In genomic region chr6:1765160-1765900, GRCh38 we compare ENCODE assay signal across 24 cellular contexts.
DNase-seq lines count a peak whose midpoint lies in the region; ATAC-seq and TF ChIP-seq lines count a peak whose summit lies in the region.
"Had no signal": no experiment of that assay in that cellular context is flagged by ENCODE, and none has a peak within 500 bp of the region (broad histone marks: within the 10 kb centered on the region; RNA-seq: fewer than 3 reads in every experiment).

No MANE protein-coding gene starts in this region.

- H3K36me3 Mint-ChIP-seq in H9 (ENCODE audit: insufficient read depth in 1 of 3, low read depth in 3 of 3): no peaks in the 10 kb centered on the region

- H3K9me3 ChIP-seq in right cardiac atrium (ENCODE audit: control insufficient read depth, low read length): no peaks in the 10 kb centered on the region
- no peaks in the 10 kb centered on the region for H3K9me3 ChIP-seq in left ventricle myocardium inferior (replicated peaks)
- H3K9me3 ChIP-seq in thoracic aorta: no peaks in the 10 kb centered on the region
- H3K9me3 ChIP-seq in H9 (ENCODE audit: control insufficient read depth, low read depth, low read length): no peaks in the 10 kb centered on the region
- H3K9me3 ChIP-seq: SJSA1 had no signal

- H2BK120ac ChIP-seq in mesendoderm (ENCODE audit: low read depth, low read length) (no peak overlapping the region), H9 (ENCODE audit: low read depth, low read length, poor library complexity, severe bottlenecking) (no peak overlapping the region)

- intact Hi-C loops in right cardiac atrium (cut with DNase I) (no loop called here), left ventricle myocardium inferior (cut with micrococcal nuclease) (no loop called here)

- H4K5ac ChIP-seq in mesendoderm (ENCODE audit: low read length): peak overlapping the region; percentile 54
- no peak overlapping the region for H4K5ac ChIP-seq in H9 (ENCODE audit: insufficient read length, low read depth, low read length)

- no peaks in the 10 kb centered on the region for H3K9me3 Mint-ChIP-seq in H9
- H3K9me3 Mint-ChIP-seq: CD4-positive, alpha-beta memory T cell; HFFc6 had no signal

- H3T11ph ChIP-seq in H9 (ENCODE audit: low read length): no peak overlapping the region

- no peak overlapping the region for H3K14ac ChIP-seq in H9 (ENCODE audit: insufficient read depth, low read length)

- ATAC-seq in right cardiac atrium: peak; percentile 72 to 88
- no peak for ATAC-seq in thoracic aorta (ENCODE audit: insufficient number of reproducible peaks, low FRiP score, low read depth)
- ATAC-seq: PC-3 had no signal

- no peaks in the 10 kb centered on the region for H4K20me1 ChIP-seq in H9 (ENCODE audit: control insufficient read depth, insufficient read depth, insufficient read length)

- no peak overlapping the region for H2BK12ac ChIP-seq in H9 (ENCODE audit: insufficient read length, low read depth, low read length)

- H3K23me2 ChIP-seq in H9 (ENCODE audit: insufficient read length, low read depth, low read length, poor library complexity, severe bottlenecking): no peaks in the 10 kb centered on the region

- H3K4me1 ChIP-seq in right cardiac atrium (ENCODE audit: control insufficient read depth, insufficient read depth, low read length) (peaks cover 15% of the 10 kb centered on the region), left ventricle myocardium inferior (peaks cover 33% of the 10 kb centered on the region), mesendoderm (ENCODE audit: control insufficient read depth, low read depth, low read length) (peaks cover 4% of the 10 kb centered on the region), thoracic aorta (ENCODE audit: control insufficient read depth in 1 of 2, low read depth in 2 of 2) (peaks cover 20 to 43% of the 10 kb centered on the region in 2 donors), H9 (ENCODE audit: insufficient read depth, low read length) (no peaks in the 10 kb centered on the region)

- no peaks in the 10 kb centered on the region for H3K27me3 Mint-ChIP-seq in H9 (ENCODE audit: low read depth)
- H3K27me3 Mint-ChIP-seq: CD4-positive, alpha-beta memory T cell had no signal

- H2AFZ ChIP-seq in H9 (ENCODE audit: low read length): no peak overlapping the region

- H2AK5ac ChIP-seq in mesendoderm (ENCODE audit: low read length) (no peak overlapping the region), H9 (ENCODE audit: insufficient read length, low read length) (no peak overlapping the region)

- H2BK20ac ChIP-seq in H9 (ENCODE audit: low read depth, low read length, poor library complexity, severe bottlenecking): no peak overlapping the region

- H4K8ac ChIP-seq in mesendoderm (ENCODE audit: low read depth, low read length) (no peak overlapping the region), H9 (replicated peaks; ENCODE audit: insufficient read length, low read depth, low read length) (no peak overlapping the region)

- H3K4me3 ChIP-seq in right cardiac atrium (ENCODE audit: low read length) (no peak overlapping the region), left ventricle myocardium inferior (no peak overlapping the region), mesendoderm (ENCODE audit: low read length) (no peak overlapping the region), thoracic aorta (peak overlapping the region; percentile 1)
- H3K4me3 ChIP-seq: SJSA1 had no signal

- no peak overlapping the region for H3K9ac ChIP-seq in mesendoderm (ENCODE audit: low read length)
- no peak overlapping the region for H3K9ac ChIP-seq in H9 (ENCODE audit: extremely low read depth, insufficient read length, low read length)

- WGBS in right cardiac atrium: 54% methylated on average over 17 of the region's 17 CpGs
- no CpG with 5 or more reads among the region's 17 CpGs for WGBS in mesendoderm (ENCODE audit: extremely low coverage, insufficient coverage, low lambda C conversion rate)
- WGBS in H9 (ENCODE audit: extremely low coverage, insufficient read length, low lambda C conversion rate): no CpG with 5 or more reads among the region's 17 CpGs

- H3K4me2 ChIP-seq in mesendoderm (ENCODE audit: low read length) (no peak overlapping the region), H9 (ENCODE audit: insufficient read depth, insufficient read length, low read length) (no peak overlapping the region)

- no peak overlapping the region for H2BK15ac ChIP-seq in mesendoderm (replicated peaks; ENCODE audit: low read depth)
- H2BK15ac ChIP-seq in H9 (ENCODE audit: low read depth, low read length): no peak overlapping the region

- H4K91ac ChIP-seq in H9 (ENCODE audit: insufficient read length, low read depth, low read length): no peak overlapping the region

- peak overlapping the region; percentile 53 for H3K56ac ChIP-seq in mesendoderm (ENCODE audit: low read length)
- H3K56ac ChIP-seq in H9 (ENCODE audit: insufficient read length, low read depth, low read length): no peak overlapping the region

- no peaks in the 10 kb centered on the region for H3K79me1 ChIP-seq in mesendoderm (ENCODE audit: low read length)
- H3K79me1 ChIP-seq in H9 (ENCODE audit: insufficient read depth, low read depth, low read length, poor library complexity, severe bottlenecking): no peaks in the 10 kb centered on the region

- no peak overlapping the region for H3K4ac ChIP-seq in mesendoderm (ENCODE audit: low read depth, low read length)
- no peak overlapping the region for H3K4ac ChIP-seq in H9 (ENCODE audit: low read depth, low read length)

- TF ChIP-seq CTCF in left ventricle myocardium inferior (IDR thresholded peaks at IDR 0.05; ENCODE audit: borderline replicate concordance) (no peak), thoracic aorta (IDR thresholded peaks at IDR 0.05) (no peak), H9 (conservative IDR thresholded peaks at IDR 0.05) (no peak)

- no peak overlapping the region for H3K4me3 Mint-ChIP-seq in H9
- H3K4me3 Mint-ChIP-seq: CD4-positive, alpha-beta memory T cell; HFFc6 had no signal

- H3K27me3 ChIP-seq in right cardiac atrium (ENCODE audit: control insufficient read depth, insufficient read depth): no peaks in the 10 kb centered on the region
- no peaks in the 10 kb centered on the region for H3K27me3 ChIP-seq in left ventricle myocardium inferior (ENCODE audit: low read depth)
- H3K27me3 ChIP-seq in mesendoderm (ENCODE audit: insufficient read depth, low read length, poor library complexity): no peaks in the 10 kb centered on the region
- no peaks in the 10 kb centered on the region for H3K27me3 ChIP-seq in thoracic aorta (replicated peaks; ENCODE audit: insufficient read depth)
- H3K27me3 ChIP-seq in H9 (ENCODE audit: insufficient read depth, low read length): no peaks in the 10 kb centered on the region
- H3K27me3 ChIP-seq: SJSA1 had no signal

- no peaks in the 10 kb centered on the region for H3K36me3 ChIP-seq in left ventricle myocardium inferior
- H3K36me3 ChIP-seq in mesendoderm (ENCODE audit: control insufficient read depth, insufficient read depth, low read length): no peaks in the 10 kb centered on the region
- H3K36me3 ChIP-seq in thoracic aorta: no peaks in the 10 kb centered on the region
- H3K36me3 ChIP-seq: SJSA1 had no signal

- H3K79me2 ChIP-seq in mesendoderm (ENCODE audit: control insufficient read depth, insufficient read depth, low read length) (no peaks in the 10 kb centered on the region), H9 (ENCODE audit: insufficient read depth, low read length) (no peaks in the 10 kb centered on the region)

- DNase-seq in right cardiac atrium (peak; percentile 54 to 77 (median 77)), left ventricle myocardium inferior (no peak), mesendoderm (peak; percentile 57), thoracic aorta (ENCODE audit: low spot score) (no peak), anterior cingulate cortex (lab: John Stamatoyannopoulos, UW) (no peak), NCI-H345 (lab: John Stamatoyannopoulos, UW) (no peak), H9 (no peak)
- DNase-seq: C1 segment of cervical spinal cord; CD4-positive, alpha-beta memory T cell; COR-L47; DMS53; H7; HFFc6; KBM-7; MV-4-11; NCI-H1105; NCI-H1436 treated with DMSO at 0.1 percent for 48 hours; NCI-H1930; NCI-H446 treated with DMSO at 0.1 percent for 48 hours; NCI-H526; NCI-H82; NK-92 treated with Interleukin-12 subunit alpha and Interleukin-12 subunit beta, amount 100 ng/mL, for 24 hours; PC-3 had no signal

- H3K4me1 Mint-ChIP-seq in H9: peaks cover 5 to 6% of the 10 kb centered on the region in 2 experiments; a peak in 3 of 4 replicates

- peak overlapping the region; percentile 51 for H3K23ac ChIP-seq in mesendoderm (ENCODE audit: low read length)
- H3K23ac ChIP-seq in H9 (ENCODE audit: insufficient read length, low read depth, low read length): no peak overlapping the region

- H3K27ac ChIP-seq in right cardiac atrium (ENCODE audit: low read length) (peak overlapping the region; percentile 48), left ventricle myocardium inferior (replicated peaks) (no peak overlapping the region), mesendoderm (ENCODE audit: low read depth, low read length) (no peak overlapping the region), thoracic aorta (peak overlapping the region; percentile 26 to 29), H9 (ENCODE audit: insufficient read length, low read depth, low read length) (no peak overlapping the region)
- H3K27ac ChIP-seq: SJSA1 had no signal

- no peak overlapping the region for H3K27ac Mint-ChIP-seq in H9
- H3K27ac Mint-ChIP-seq: CD4-positive, alpha-beta memory T cell; HFFc6 had no signal

- no peak overlapping the region for H3K18ac ChIP-seq in mesendoderm (ENCODE audit: low read length)
- H3K18ac ChIP-seq in H9 (ENCODE audit: insufficient read length, low read depth, low read length): no peak overlapping the region

- H2BK5ac ChIP-seq in mesendoderm (ENCODE audit: low read length) (peak overlapping the region; percentile 38), H9 (ENCODE audit: insufficient read length, low read length) (no peak overlapping the region)

Comparison
In these comparisons a context has a peak if more than half of its experiments do, and no peak if none do; other contexts are left out.
1. DNase-seq: peak in right cardiac atrium (3 of 3) and mesendoderm (single experiment); none in left ventricle myocardium inferior (single experiment), thoracic aorta (single experiment), anterior cingulate cortex (0 of 58), NCI-H345 (single experiment) and H9 (single experiment).
2. H3K27ac ChIP-seq: peak in right cardiac atrium (single experiment) and thoracic aorta (2 of 2); none in left ventricle myocardium inferior (single experiment), mesendoderm (single experiment) and H9 (single experiment).